24 cellular contexts compared by ENCODE assay signal in the genomic region with DNA sequence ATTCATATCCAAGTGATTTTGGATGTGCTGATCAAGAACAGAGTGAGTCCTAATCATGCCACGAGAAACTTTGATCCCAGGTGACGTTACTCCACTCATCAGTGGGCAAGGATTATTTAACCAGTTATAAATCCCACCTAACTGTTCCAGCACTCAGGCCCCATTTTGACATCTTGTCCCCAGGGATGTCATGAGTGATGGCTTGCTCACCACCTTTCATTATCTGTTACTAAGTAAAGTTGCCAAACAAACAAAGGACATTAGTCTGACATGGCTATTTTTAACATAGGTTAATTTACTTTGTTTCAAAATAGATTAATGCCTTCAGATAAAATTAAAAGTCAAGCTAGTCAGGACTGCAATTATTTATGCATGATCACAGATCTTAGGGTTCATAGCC.
DNase-seq lines count a peak whose midpoint lies in the region; ATAC-seq and TF ChIP-seq lines count a peak whose summit lies in the region.
"Had no signal": no experiment of that assay in that cellular context is flagged by ENCODE, and none has a peak within 500 bp of the region (broad histone marks: within the 10 kb centered on the region; RNA-seq: fewer than 3 reads in every experiment).

No MANE protein-coding gene starts in this region.

- H3K4me3 ChIP-seq in BLaER1 treated with 17β-estradiol and CSF1 and Interleukin-3, amounts not matched to agents 10 nM and 100 nM, result no peak overlapping the region
- H3K4me3 ChIP-seq: A549, GM12878, GM23248 had no signal

- H3K36me3 ChIP-seq in BLaER1 treated with 17β-estradiol and CSF1 and Interleukin-3, amounts not matched to agents 10 nM and 100 nM, result no peaks in the 10 kb centered on the region
- H3K36me3 ChIP-seq: BE2C had no signal

- H3K27ac ChIP-seq in BLaER1 treated with 17β-estradiol and CSF1 and Interleukin-3, amounts not matched to agents 10 nM and 100 nM, result no peak overlapping the region
- H3K27ac ChIP-seq in caudate nucleus (ENCODE audit: low read depth, low read length) (peak overlapping the region; percentile 19), RWPE1 (no peak overlapping the region)
- H3K27ac ChIP-seq: A549, C4-2B, GM23248 had no signal

- no peak overlapping the region for H3K9ac ChIP-seq in BLaER1 treated with 17β-estradiol and CSF1 and Interleukin-3, amounts not matched to agents 10 nM and 100 nM
- H3K9ac ChIP-seq: GM23248 had no signal

- H3K4me2 ChIP-seq in BLaER1 treated with 17β-estradiol and CSF1 and Interleukin-3, amounts not matched to agents 10 nM and 100 nM, result peak overlapping the region in 6 of 11 experiments; percentile 4 to 54 (median 26); a peak in 7 of 22 replicates
- H3K4me2 ChIP-seq: A549 had no signal

- peak; percentile 52 for ATAC-seq in Right ventricle myocardium superior (ENCODE audit: poor library complexity)
- ATAC-seq in left cardiac atrium, result no peak
- no peak for ATAC-seq in HG02981 (IDR thresholded peaks at IDR 0.05; ENCODE audit: unreplicated experiment)
- ATAC-seq: A549; CD8-positive, alpha-beta T cell; GM12878 had no signal

- CTCF ChIA-PET in RWPE1 (lab: Yijun Ruan, JAX), result no interaction called here

- H3K9me3 ChIP-seq in BLaER1 treated with 17β-estradiol and CSF1 and Interleukin-3, amounts not matched to agents 10 nM and 100 nM (replicated peaks in 1 of 11), result no peaks in the 10 kb centered on the region
- H3K9me3 ChIP-seq: A549, BE2C, Caco-2 had no signal

- H3K27me3 ChIP-seq in BLaER1 treated with 17β-estradiol and CSF1 and Interleukin-3, amounts not matched to agents 10 nM and 100 nM, result no peaks in the 10 kb centered on the region; a peak in 2 of 22 replicates
- H3K27me3 ChIP-seq: BE2C had no signal

- H4K20me1 ChIP-seq in BLaER1 treated with 17β-estradiol and CSF1 and Interleukin-3, amounts not matched to agents 10 nM and 100 nM, result no peaks in the 10 kb centered on the region

- DNase-seq in Right ventricle myocardium superior, result no peak
- no peak for DNase-seq in left cardiac atrium
- no peak for DNase-seq in caudate nucleus (lab: John Stamatoyannopoulos, UW)
- DNase-seq in RWPE1 (ENCODE audit: low spot score), result no peak
- no peak for DNase-seq in retina
- DNase-seq: 8988T; ACHN; AML-193; BE2C; Caco-2; CD4-positive, CD25-positive, alpha-beta regulatory T cell; CD8-positive, alpha-beta T cell; DMS 273 treated with DMSO at 0.1 percent for 48 hours; DMS79; EL; GDM1; GM23248; H7; HCEC 1CT had no signal

- POLR2A ChIA-PET in RWPE1 (lab: Yijun Ruan, JAX; ENCODE audit: low non-redundant PET), result no interaction called here

- TF ChIP-seq CTCF in RWPE1 (conservative IDR thresholded peaks at IDR 0.05; ENCODE audit: low read depth), result no peak

- H3K4me1 ChIP-seq in BLaER1 treated with 17β-estradiol and CSF1 and Interleukin-3, amounts not matched to agents 10 nM and 100 nM, result peaks cover 5 to 17% (median 12%) of the 10 kb centered on the region in 10 experiments; a peak in 17 of 20 replicates
- H3K4me1 ChIP-seq: A549, BE2C, Caco-2 had no signal

- intact Hi-C loops in Right ventricle myocardium superior (cut with DNase I), result no loop called here
- intact Hi-C loops in left cardiac atrium (cut with DNase I), result no loop called here
